ENCODE assay signal across 16 cellular contexts in the genomic region with DNA sequence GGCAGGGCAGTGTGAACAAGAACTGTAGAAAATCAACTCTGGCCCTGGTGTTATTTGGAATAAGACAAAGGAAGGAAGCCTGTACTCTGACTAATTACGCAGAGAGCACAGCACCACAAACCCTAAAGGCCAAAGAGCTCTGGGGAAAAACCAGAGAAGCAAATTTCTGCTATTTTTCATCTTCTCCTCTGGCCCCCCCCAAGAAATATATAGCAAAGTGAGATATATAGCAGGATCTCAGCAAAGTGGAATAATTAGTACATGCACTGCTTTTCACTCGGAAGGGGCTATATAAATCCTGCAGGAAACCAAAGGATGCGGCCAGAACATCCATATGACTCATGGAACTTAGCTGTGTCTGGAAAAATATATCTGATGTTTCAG.
DNase-seq lines count a peak whose midpoint lies in the region; ATAC-seq and TF ChIP-seq lines count a peak whose summit lies in the region.
"Had no signal": no experiment of that assay in that cellular context is flagged by ENCODE, and none has a peak within 500 bp of the region (broad histone marks: within the 10 kb centered on the region; RNA-seq: fewer than 3 reads in every experiment).

No MANE protein-coding gene starts in this region.

- TF ChIP-seq CTCF in HEK293 (tag by site-specific recombination; IDR thresholded peaks at IDR 0.05) (no peak), fibroblast of mammary gland (conservative IDR thresholded peaks at IDR 0.05; ENCODE audit: control insufficient read depth, insufficient read depth, low read depth, low read length) (no peak), osteocyte (IDR thresholded peaks at IDR 0.05) (no peak)

- POLR2A ChIA-PET in HEK293 (lab: Yijun Ruan, JAX), result no interaction called here

- CTCF ChIA-PET in HEK293 (lab: Yijun Ruan, JAX), result interaction anchor here (0.8 to 0.9 kb wide), 2 partner anchors 11 to 32 kb away, joined by 3 to 5 read pairs; no protein-coding TSS in a partner anchor

- H3K4me3 ChIP-seq in HEK293 (ENCODE audit: low read depth, low read length) (no peak overlapping the region), fibroblast of mammary gland (ENCODE audit: control insufficient read depth, low read depth, low read length) (no peak overlapping the region)
- H3K4me3 ChIP-seq: heart left ventricle had no signal

- H3K4me3 Mint-ChIP-seq in osteocyte (ENCODE audit: unreplicated experiment) (no peak overlapping the region), T-helper 17 cell (no peak overlapping the region)
- no peak overlapping the region for H3K4me3 Mint-ChIP-seq in effector memory CD8-positive, alpha-beta T cell
- H3K4me3 Mint-ChIP-seq: activated T-cell treated with anti-CD3 and anti-CD28 coated beads, Interleukin-2, amount 50 U/mL, for 72 hours; CD4-positive, alpha-beta T cell had no signal

- peak overlapping the region; percentile 82 for H3K27ac Mint-ChIP-seq in osteocyte (ENCODE audit: unreplicated experiment)
- H3K27ac Mint-ChIP-seq in effector memory CD8-positive, alpha-beta T cell, result no peak overlapping the region
- H3K27ac Mint-ChIP-seq in T-helper 17 cell, result no peak overlapping the region
- H3K27ac Mint-ChIP-seq: activated T-cell treated with anti-CD3 and anti-CD28 coated beads, Interleukin-2, amount 50 U/mL, for 72 hours; CD4-positive, alpha-beta T cell; progenitor cell of endocrine pancreas had no signal

- H3K27ac ChIP-seq in HEK293 (ENCODE audit: extremely low read depth, low read depth, low read length), result no peak overlapping the region

- peaks cover 0 to 20% of the 10 kb centered on the region in 2 experiments; a peak in 2 of 3 replicates for H3K36me3 ChIP-seq in HEK293 (ENCODE audit: control insufficient read depth in 2 of 2, insufficient read depth in 1 of 2, low read length in 2 of 2)
- H3K36me3 ChIP-seq: heart left ventricle had no signal

- H3K4me1 Mint-ChIP-seq in osteocyte (ENCODE audit: unreplicated experiment), result peaks cover 45% of the 10 kb centered on the region
- H3K4me1 Mint-ChIP-seq in effector memory CD8-positive, alpha-beta T cell (ENCODE audit: low read depth in 2 of 2), result no peaks in the 10 kb centered on the region
- no peaks in the 10 kb centered on the region for H3K4me1 Mint-ChIP-seq in T-helper 17 cell

- DNase-seq in amniotic epithelial cell (ENCODE audit: low read depth) (peak; percentile 48), fibroblast of mammary gland (ENCODE audit: low read depth) (peak; percentile 59), osteocyte (ENCODE audit: extremely low spot score, unreplicated experiment) (no peak), T-helper 17 cell (no peak)
- DNase-seq in effector memory CD8-positive, alpha-beta T cell, result no peak
- DNase-seq: activated CD4-positive, alpha-beta T cell treated with anti-CD3 and anti-CD28 coated beads, Interleukin-2, amount 50 U/mL, for 4 hours; activated T-cell treated with anti-CD3 and anti-CD28 coated beads, Interleukin-2, amount 50 U/mL, for 72 hours; amygdala; CD4-positive, alpha-beta T cell; DND-41; heart left ventricle; KBM-7; SIG-M5 had no signal

- H3K9me3 Mint-ChIP-seq in osteocyte (ENCODE audit: unreplicated experiment), result no peaks in the 10 kb centered on the region
- H3K9me3 Mint-ChIP-seq in effector memory CD8-positive, alpha-beta T cell, result no peaks in the 10 kb centered on the region
- H3K9me3 Mint-ChIP-seq: activated T-cell treated with anti-CD3 and anti-CD28 coated beads, Interleukin-2, amount 50 U/mL, for 72 hours; CD4-positive, alpha-beta T cell had no signal

- no peaks in the 10 kb centered on the region for H3K27me3 Mint-ChIP-seq in osteocyte (ENCODE audit: unreplicated experiment)
- H3K27me3 Mint-ChIP-seq in effector memory CD8-positive, alpha-beta T cell, result peaks cover 18 to 25% of the 10 kb centered on the region in 2 donors
- no peaks in the 10 kb centered on the region for H3K27me3 Mint-ChIP-seq in T-helper 17 cell
- H3K27me3 Mint-ChIP-seq: CD4-positive, alpha-beta T cell; progenitor cell of endocrine pancreas had no signal

- no peak for TF ChIP-seq POLR2A in GM18505 (IDR thresholded peaks at IDR 0.05; ENCODE audit: borderline replicate concordance, extremely low read depth, insufficient read depth, insufficient read length)

- H3K4me1 ChIP-seq in HEK293 (ENCODE audit: control insufficient read depth, insufficient read depth, low read length), result peaks cover 15% of the 10 kb centered on the region

- H3K9me3 ChIP-seq in HEK293 (ENCODE audit: control insufficient read depth, insufficient read depth, low read depth, low read length) (no peaks in the 10 kb centered on the region), T-helper 17 cell (ENCODE audit: control insufficient read depth, low read length, poor library complexity, severe bottlenecking) (no peaks in the 10 kb centered on the region)
- H3K9me3 ChIP-seq: heart left ventricle had no signal

- ATAC-seq in GM18505 (IDR thresholded peaks at IDR 0.05; ENCODE audit: unreplicated experiment), result no peak
- no peak for ATAC-seq in effector memory CD8-positive, alpha-beta T cell (replicated peaks)
- ATAC-seq in T-helper 17 cell, result no peak
- ATAC-seq: activated T-cell treated with anti-CD3 and anti-CD28 coated beads, Interleukin-2, amount 50 U/mL, for 72 hours had no signal

- H3K36me3 Mint-ChIP-seq in osteocyte (ENCODE audit: unreplicated experiment) (no peaks in the 10 kb centered on the region), T-helper 17 cell (ENCODE audit: low read depth) (no peaks in the 10 kb centered on the region)
- no peaks in the 10 kb centered on the region for H3K36me3 Mint-ChIP-seq in effector memory CD8-positive, alpha-beta T cell (ENCODE audit: insufficient read depth)

TF ChIP-seq in HEK293, 187 proteins besides CTCF, POLR2A, EP300 and RAD21:
- TF ChIP-seq ZNF664 (tag by site-specific recombination; IDR thresholded peaks at IDR 0.05), result peak; percentile 97
- TF ChIP-seq, protein P1, sequence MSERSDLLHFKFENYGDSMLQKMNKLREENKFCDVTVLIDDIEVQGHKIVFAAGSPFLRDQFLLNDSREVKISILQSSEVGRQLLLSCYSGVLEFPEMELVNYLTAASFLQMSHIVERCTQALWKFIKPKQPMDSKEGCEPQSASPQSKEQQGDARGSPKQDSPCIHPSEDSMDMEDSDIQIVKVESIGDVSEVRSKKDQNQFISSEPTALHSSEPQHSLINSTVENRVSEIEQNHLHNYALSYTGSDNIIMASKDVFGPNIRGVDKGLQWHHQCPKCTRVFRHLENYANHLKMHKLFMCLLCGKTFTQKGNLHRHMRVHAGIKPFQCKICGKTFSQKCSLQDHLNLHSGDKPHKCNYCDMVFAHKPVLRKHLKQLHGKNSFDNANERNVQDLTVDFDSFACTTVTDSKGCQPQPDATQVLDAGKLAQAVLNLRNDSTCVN (tag by site-specific recombination; optimal IDR thresholded peaks at IDR 0.05), result no peak

Comparison
In these comparisons a context has a peak if more than half of its experiments do, and no peak if none do; other contexts are left out.
1. DNase-seq: peak in amniotic epithelial cell (single experiment) and fibroblast of mammary gland (single experiment); none in osteocyte (single experiment), effector memory CD8-positive, alpha-beta T cell (0 of 3) and T-helper 17 cell (0 of 3).